In the genomic region with DNA sequence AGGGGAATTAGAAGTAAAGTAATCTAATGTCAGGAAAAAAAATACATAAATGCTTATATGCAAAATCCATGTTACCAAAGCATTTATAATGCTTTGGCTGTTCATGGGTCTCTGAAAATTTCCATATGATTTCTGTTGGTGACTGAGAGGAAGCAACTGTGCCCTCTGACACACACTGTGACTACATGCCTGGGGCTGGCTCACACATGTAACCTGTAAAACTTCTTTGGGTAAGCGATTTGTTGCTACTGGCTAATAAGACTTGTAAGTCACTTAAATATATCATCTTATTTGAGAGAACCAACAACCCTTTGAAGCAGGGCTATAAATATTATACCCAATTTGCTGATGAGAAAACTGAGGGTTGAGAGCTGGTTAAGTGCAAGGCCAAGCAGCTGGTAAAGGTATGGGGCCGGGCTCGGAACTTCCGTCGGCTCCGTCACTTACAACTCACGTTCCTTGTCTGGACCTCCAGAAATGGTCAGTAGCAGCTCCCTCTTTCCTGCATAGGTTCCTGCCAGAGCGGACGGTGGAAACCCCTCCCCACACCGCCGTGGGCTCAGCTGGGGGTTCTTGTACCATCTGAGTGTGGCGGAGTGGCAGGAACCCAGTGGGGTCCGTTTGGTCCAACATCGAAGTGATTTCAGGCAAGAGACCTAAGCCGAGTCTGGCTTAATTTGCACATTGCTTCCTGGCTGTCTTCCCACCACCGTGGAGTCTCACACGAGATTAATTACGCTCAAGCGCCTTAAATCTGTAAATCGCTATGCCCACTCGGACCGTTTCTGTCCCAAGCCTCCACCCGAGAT, we compare ENCODE assay signal across 8 cellular contexts. TPM values are rescaled to one million over a fixed set of nuclear protein-coding genes. Genes with fewer than 3 reads are reported as not detected.
DNase-seq lines count a peak whose midpoint lies in the region; ATAC-seq lines count a peak whose summit lies in the region.

No MANE protein-coding gene starts in this region.

- in situ Hi-C loops in Caki2 (cut with HindIII; ENCODE audit: low pct_unique_long_range_greater_than_20kb, low sequenced_read_pairs): no loop called here

- peak overlapping the region; percentile 96 for H3K4me3 Mint-ChIP-seq in activated naive CD8-positive, alpha-beta T cell
- H3K4me3 Mint-ChIP-seq in stimulated activated naive CD8-positive, alpha-beta T cell treated with anti-CD3 and anti-CD28 coated beads, Interleukin-15, amount 100 ng/mL, for 72 hours: peak overlapping the region; percentile 98 to 100

- H3K27me3 Mint-ChIP-seq in activated naive CD8-positive, alpha-beta T cell: no peaks in the 10 kb centered on the region
- no peaks in the 10 kb centered on the region for H3K27me3 Mint-ChIP-seq in stimulated activated naive CD8-positive, alpha-beta T cell treated with anti-CD3 and anti-CD28 coated beads, Interleukin-15, amount 100 ng/mL, for 72 hours

- ATAC-seq in HG03135 (IDR thresholded peaks at IDR 0.05; ENCODE audit: unreplicated experiment): peak; percentile 5
- no peak for ATAC-seq in stimulated activated naive CD8-positive, alpha-beta T cell treated with anti-CD3 and anti-CD28 coated beads, Interleukin-15, amount 100 ng/mL, for 72 hours
- no peak for ATAC-seq in GM21529 (IDR thresholded peaks at IDR 0.05; ENCODE audit: unreplicated experiment)
- ATAC-seq in HG03196 (IDR thresholded peaks at IDR 0.05; ENCODE audit: unreplicated experiment): no peak

- DNase-seq in Caki2 (ENCODE audit: low read depth): peak; percentile 13
- DNase-seq in iris pigment epithelial cell (ENCODE audit: low read depth): peak; percentile 57
- DNase-seq in stimulated activated naive CD8-positive, alpha-beta T cell treated with anti-CD3 and anti-CD28 coated beads, Interleukin-15, amount 100 ng/mL, for 72 hours: no peak
- no peak for DNase-seq in NCI-H2107 treated with DMSO at 0.1 percent for 48 hours (lab: John Stamatoyannopoulos, UW; ENCODE audit: unreplicated experiment)

- peaks cover 38% of the 10 kb centered on the region for H3K4me1 Mint-ChIP-seq in activated naive CD8-positive, alpha-beta T cell (ENCODE audit: low read depth)
- H3K4me1 Mint-ChIP-seq in stimulated activated naive CD8-positive, alpha-beta T cell treated with anti-CD3 and anti-CD28 coated beads, Interleukin-15, amount 100 ng/mL, for 72 hours: peaks cover 47% of the 10 kb centered on the region

- H3K9me3 Mint-ChIP-seq in activated naive CD8-positive, alpha-beta T cell (ENCODE audit: low read depth): no peaks in the 10 kb centered on the region
- H3K9me3 Mint-ChIP-seq in stimulated activated naive CD8-positive, alpha-beta T cell treated with anti-CD3 and anti-CD28 coated beads, Interleukin-15, amount 100 ng/mL, for 72 hours: no peaks in the 10 kb centered on the region

- H3K36me3 Mint-ChIP-seq in activated naive CD8-positive, alpha-beta T cell: peaks cover 4% of the 10 kb centered on the region

- H3K27ac Mint-ChIP-seq in activated naive CD8-positive, alpha-beta T cell: peak overlapping the region; percentile 96
- H3K27ac Mint-ChIP-seq in stimulated activated naive CD8-positive, alpha-beta T cell treated with anti-CD3 and anti-CD28 coated beads, Interleukin-15, amount 100 ng/mL, for 72 hours: peak overlapping the region; percentile 98 to 99

RNA-seq across cellular contexts. Expression of gene DFFA, which starts 0.7 kb away (rescaled TPM):
- total RNA-seq in Caki2 (2014; rRNA removed; shearing (Covaris generic); ENCODE audit: low replicate concordance): 31.8 and 31.9 TPM in 2 replicates

RNA-seq across cellular contexts. Expression of gene PEX14, which starts 3.1 kb away (rescaled TPM):
- 13.8 and 24.9 TPM in 2 replicates for total RNA-seq in Caki2 (2014; rRNA removed; shearing (Covaris generic); ENCODE audit: low replicate concordance)

RNA-seq across cellular contexts. Expression of gene CORT, which starts 21.8 kb away (rescaled TPM):
- total RNA-seq in Caki2 (2014; rRNA removed; shearing (Covaris generic); ENCODE audit: low replicate concordance): 0.61 TPM in 1 of 2 replicates, not detected in the other

RNA-seq across cellular contexts. Expression of gene CENPS, which starts 41.4 kb away (rescaled TPM):
- 39.8 and 45.0 TPM in 2 replicates for total RNA-seq in Caki2 (2014; rRNA removed; shearing (Covaris generic); ENCODE audit: low replicate concordance)

Comparison
In these comparisons a context has a peak if more than half of its experiments do, and no peak if none do; other contexts are left out.
1. DNase-seq: peak in Caki2 (single experiment) and iris pigment epithelial cell (single experiment); none in stimulated activated naive CD8-positive, alpha-beta T cell treated with anti-CD3 and anti-CD28 coated beads, Interleukin-15, amount 100 ng/mL, for 72 hours (0 of 2) and NCI-H2107 treated with DMSO at 0.1 percent for 48 hours (single experiment).